Comparison of ENCODE assay signal across 8 cellular contexts in genomic region chr9:7799234-7799933, GRCh38. TPM values are rescaled to one million over a fixed set of nuclear protein-coding genes. Genes with fewer than 3 reads are reported as not detected.
DNase-seq lines count a peak whose midpoint lies in the region; ATAC-seq, FAIRE-seq and TF ChIP-seq lines count a peak whose summit lies in the region.

A gene with protein sequence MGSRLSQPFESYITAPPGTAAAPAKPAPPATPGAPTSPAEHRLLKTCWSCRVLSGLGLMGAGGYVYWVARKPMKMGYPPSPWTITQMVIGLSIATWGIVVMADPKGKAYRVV (minus strand): TSS chr9:7799778. CDS start chr9:7799734, 44 bp downstream.

- H3K79me2 ChIP-seq in hepatocyte: peaks cover 8% of the 10 kb centered on the region

- H3K9me3 Mint-ChIP-seq in T-helper 2 cell treated with Interferon-gamma antibody and Interleukin-4, amounts not matched to agents 5 μg/mL and 100 μg/mL, for 36 hours: no peaks in the 10 kb centered on the region

- no peaks in the 10 kb centered on the region for H3K9me2 ChIP-seq in hepatocyte (replicated peaks; ENCODE audit: insufficient read depth)

- H3K9me3 ChIP-seq in ascending aorta (no peaks in the 10 kb centered on the region), hepatocyte (ENCODE audit: low read depth) (no peaks in the 10 kb centered on the region)

- peak within 1 kb of the TSS; percentile 98 for H2AFZ ChIP-seq in hepatocyte

- intact Hi-C loops in ascending aorta (cut with DNase I): no loop called here

- peak within 1 kb of the TSS; percentile 92 for H3K4me3 Mint-ChIP-seq in T-helper 2 cell treated with Interferon-gamma antibody and Interleukin-4, amounts not matched to agents 5 μg/mL and 100 μg/mL, for 36 hours

- peaks cover 11% of the 10 kb centered on the region for H3K4me1 Mint-ChIP-seq in T-helper 2 cell treated with Interferon-gamma antibody and Interleukin-4, amounts not matched to agents 5 μg/mL and 100 μg/mL, for 36 hours (ENCODE audit: low read depth)

- H3K36me3 ChIP-seq in ascending aorta (peaks cover 8 to 19% of the 10 kb centered on the region in 2 donors), hepatocyte (replicated peaks; ENCODE audit: insufficient read depth, low read depth) (no peaks in the 10 kb centered on the region)

- H3K4me1 ChIP-seq in ascending aorta (no peaks in the 10 kb centered on the region), hepatocyte (ENCODE audit: insufficient read depth) (peaks cover 12% of the 10 kb centered on the region)

- H3K27ac ChIP-seq in ascending aorta: peak within 1 kb of the TSS; percentile 83 to 93
- peak within 1 kb of the TSS; percentile 90 for H3K27ac ChIP-seq in hepatocyte

- ATAC-seq in HG02763 (IDR thresholded peaks at IDR 0.05; ENCODE audit: unreplicated experiment): peak; percentile 91

- peak; percentile 82 for TF ChIP-seq POLR2A in GM12892 (IDR thresholded peaks at IDR 0.05; ENCODE audit: low read depth, low read length)

- TF ChIP-seq CTCF in ascending aorta (IDR thresholded peaks at IDR 0.05) (no peak), hepatocyte (IDR thresholded peaks at IDR 0.05; ENCODE audit: poor library complexity) (no peak)

- no peaks in the 10 kb centered on the region for H3K27me3 Mint-ChIP-seq in T-helper 2 cell treated with Interferon-gamma antibody and Interleukin-4, amounts not matched to agents 5 μg/mL and 100 μg/mL, for 36 hours (ENCODE audit: low read depth)

- H3K36me3 Mint-ChIP-seq in T-helper 2 cell treated with Interferon-gamma antibody and Interleukin-4, amounts not matched to agents 5 μg/mL and 100 μg/mL, for 36 hours (ENCODE audit: low read depth): peaks cover 32% of the 10 kb centered on the region

- H4K20me1 ChIP-seq in hepatocyte (ENCODE audit: insufficient read depth, poor library complexity, severe bottlenecking): no peaks in the 10 kb centered on the region

- H3K4me3 ChIP-seq in ascending aorta (peak within 1 kb of the TSS; percentile 94 to 98), hepatocyte (peak within 1 kb of the TSS; percentile 94)

- WGBS in hepatocyte (ENCODE audit: low lambda C conversion rate, missing lambda C conversion rate): 0% methylated on average over 26 of the region's 46 CpGs

- FAIRE-seq in GM12892 (lab: Jason Lieb, UNC): peak; percentile 97

- H3K27me3 ChIP-seq in ascending aorta (no peaks in the 10 kb centered on the region), hepatocyte (no peaks in the 10 kb centered on the region)

- peak within 1 kb of the TSS; percentile 91 for H3K27ac Mint-ChIP-seq in T-helper 2 cell treated with Interferon-gamma antibody and Interleukin-4, amounts not matched to agents 5 μg/mL and 100 μg/mL, for 36 hours

- H3K4me2 ChIP-seq in hepatocyte: peak within 1 kb of the TSS; percentile 85

- peak; percentile 59 for DNase-seq in GM12892 (ENCODE audit: insufficient read length)
- DNase-seq in NCI-H1417 treated with DMSO at 0.1 percent for 48 hours (lab: John Stamatoyannopoulos, UW): peak; percentile 44
- peak; percentile 72 for DNase-seq in T-helper 2 cell treated with Interferon-gamma antibody and Interleukin-4, amounts not matched to agents 5 μg/mL and 100 μg/mL, for 36 hours (ENCODE audit: low spot score)
- DNase-seq in ascending aorta (ENCODE audit: low spot score in 2 of 2): peak in 1 of 2 donors; percentile 76
- DNase-seq in hepatocyte (ENCODE audit: low spot score): peak; percentile 90
- peak; percentile 82 for DNase-seq in renal cortical epithelial cell (ENCODE audit: low read depth)
- DNase-seq in cortex of kidney (lab: John Stamatoyannopoulos, UW): no peak

RNA-seq across cellular contexts. Expression of the gene that starts here (rescaled TPM):
- polyA plus RNA-seq in GM12892 (2012; ENCODE audit: missing spikeins): 33.7 TPM
- total RNA-seq in ascending aorta: 31.5 TPM
- total RNA-seq in hepatocyte: 20.3 and 21.9 TPM in 2 replicates
- polyA plus RNA-seq in hepatocyte: 88.2 and 91.8 TPM in 2 replicates
- 5.2 and 6.4 TPM in 2 replicates for total RNA-seq in renal cortical epithelial cell
